16 cellular contexts compared by ENCODE assay signal in genomic region chr22:17537155-17537554, GRCh38. TPM values are rescaled to one million over a fixed set of nuclear protein-coding genes. Genes with fewer than 3 reads are reported as not detected.
DNase-seq lines count a peak whose midpoint lies in the region; ATAC-seq and TF ChIP-seq lines count a peak whose summit lies in the region.
"Had no signal": no experiment of that assay in that cellular context is flagged by ENCODE, and none has a peak within 500 bp of the region (broad histone marks: within the 10 kb centered on the region; RNA-seq: fewer than 3 reads in every experiment).

No MANE protein-coding gene starts in this region.

- H3K36me3 Mint-ChIP-seq in WTC11 (peaks cover 56% of the 10 kb centered on the region), nephron progenitor cell (ENCODE audit: low read depth) (peaks cover 64% of the 10 kb centered on the region), natural killer cell (no peaks in the 10 kb centered on the region)

- POLR2A ChIA-PET in A673 (lab: Charles Lee; ENCODE audit: low non-redundant PET) (interaction anchor here (0.7 kb wide), 1 partner anchor 74 kb away, joined by 8 read pairs; no protein-coding TSS in a partner anchor), WTC11 (lab: Charles Lee) (no interaction called here)

- H3K27ac Mint-ChIP-seq in WTC11: peak overlapping the region; percentile 81
- peak overlapping the region; percentile 93 for H3K27ac Mint-ChIP-seq in nephron progenitor cell
- H3K27ac Mint-ChIP-seq in natural killer cell: no peak overlapping the region

- H3K4me3 ChIP-seq in A673 (ENCODE audit: low read depth, low read length, poor library complexity, severe bottlenecking) (no peak overlapping the region), epithelial cell of esophagus (ENCODE audit: low read length) (no peak overlapping the region)

- DNase-seq in A673 (ENCODE audit: low spot score) (peak; percentile 7), WTC11 (ENCODE audit: low spot score) (no peak), epithelial cell of esophagus (ENCODE audit: low read depth) (peak; percentile 40), nephron progenitor cell (no peak), natural killer cell (no peak)
- DNase-seq: DND-41, H7, NCI-H1436, NCI-H2029 treated with DMSO at 0.1 percent for 48 hours, NCI-H2171 treated with DMSO at 0.1 percent for 48 hours, NCI-H510A had no signal

- intact Hi-C loops in A673 (cut with micrococcal nuclease; ENCODE audit: unreplicated experiment) (no loop called here), natural killer cell (cut with micrococcal nuclease) (no loop called here)

- no peaks in the 10 kb centered on the region for H3K4me1 ChIP-seq in A673 (ENCODE audit: insufficient read depth, low read length, poor library complexity, severe bottlenecking)

- H3K27me3 Mint-ChIP-seq in WTC11 (ENCODE audit: low read depth) (no peaks in the 10 kb centered on the region), nephron progenitor cell (ENCODE audit: low read depth, poor library complexity) (no peaks in the 10 kb centered on the region), natural killer cell (ENCODE audit: low read depth in 2 of 2) (peaks cover 0 to 2% of the 10 kb centered on the region in 2 donors)

- no peaks in the 10 kb centered on the region for H3K9me3 Mint-ChIP-seq in WTC11
- no peaks in the 10 kb centered on the region for H3K9me3 Mint-ChIP-seq in nephron progenitor cell
- no peaks in the 10 kb centered on the region for H3K9me3 Mint-ChIP-seq in natural killer cell

- no peaks in the 10 kb centered on the region for H3K9me3 ChIP-seq in A673 (ENCODE audit: low read depth, low read length, poor library complexity, severe bottlenecking)

- no peak for TF ChIP-seq CTCF in A673 (conservative IDR thresholded peaks at IDR 0.05; ENCODE audit: low read depth, low read length)
- TF ChIP-seq CTCF in WTC11 (IDR thresholded peaks at IDR 0.05): no peak
- TF ChIP-seq CTCF in epithelial cell of esophagus (IDR thresholded peaks at IDR 0.05; ENCODE audit: insufficient read depth, low read depth, low read length, missing control alignments): no peak
- TF ChIP-seq CTCF in nephron progenitor cell (IDR thresholded peaks at IDR 0.05): no peak
- no peak for TF ChIP-seq CTCF in natural killer cell (IDR thresholded peaks at IDR 0.05)

- H3K4me1 Mint-ChIP-seq in WTC11 (peaks cover 13% of the 10 kb centered on the region), nephron progenitor cell (no peaks in the 10 kb centered on the region), natural killer cell (no peaks in the 10 kb centered on the region)

- no peaks in the 10 kb centered on the region for H3K27me3 ChIP-seq in A673 (replicated peaks; ENCODE audit: insufficient read depth, low read depth, low read length, poor library complexity)

- H3K27ac ChIP-seq in A673 (ENCODE audit: low read depth, low read length, poor library complexity, severe bottlenecking): no peak overlapping the region

- ATAC-seq in WTC11: no peak
- ATAC-seq in HG03442 (IDR thresholded peaks at IDR 0.05; ENCODE audit: unreplicated experiment): no peak
- no peak for ATAC-seq in GM21723 (IDR thresholded peaks at IDR 0.05; ENCODE audit: unreplicated experiment)
- ATAC-seq in HG03520 (IDR thresholded peaks at IDR 0.05; ENCODE audit: unreplicated experiment): no peak
- ATAC-seq in natural killer cell: no peak
- ATAC-seq: Panc1 had no signal

- BruUV-seq in A673 (replicated peaks; lab: Mats Ljungman, UMichigan): no TSS peak

- H3K36me3 ChIP-seq in A673 (ENCODE audit: insufficient read depth, low read length, poor library complexity, severe bottlenecking): no peaks in the 10 kb centered on the region

- H3K4me3 Mint-ChIP-seq in WTC11 (no peak overlapping the region), nephron progenitor cell (no peak overlapping the region), natural killer cell (no peak overlapping the region)

- CTCF ChIA-PET in A673 (lab: Charles Lee) (interaction anchor here (0.6 kb wide), 1 partner anchor 176 kb away, joined by 6 read pairs; no protein-coding TSS in a partner anchor), WTC11 (lab: Charles Lee) (interaction anchor here (0.6 to 3.4 kb wide), 3 partner anchors 22 to 366 kb away, joined by 3 to 15 read pairs (median 4); no protein-coding TSS in a partner anchor)

TF ChIP-seq in WTC11, 78 proteins besides CTCF, POLR2A, EP300 and RAD21:
- TF ChIP-seq CREM (CRISPR knock-in tag; IDR thresholded peaks at IDR 0.05): no peak
- TF ChIP-seq SP1 (CRISPR knock-in tag; conservative IDR thresholded peaks at IDR 0.05): no peak
- TF ChIP-seq E2F4 (CRISPR knock-in tag; IDR thresholded peaks at IDR 0.05; ENCODE audit: borderline replicate concordance, low read depth): no peak
- TF ChIP-seq ZNF138 (CRISPR knock-in tag; conservative IDR thresholded peaks at IDR 0.05): no peak
- TF ChIP-seq GTF2I (CRISPR knock-in tag; conservative IDR thresholded peaks at IDR 0.05): no peak
- TF ChIP-seq IRF2 (CRISPR knock-in tag; IDR thresholded peaks at IDR 0.05; ENCODE audit: borderline replicate concordance, low read depth): no peak
- TF ChIP-seq E2F1 (CRISPR knock-in tag; IDR thresholded peaks at IDR 0.05): no peak
- TF ChIP-seq ZNF532 (CRISPR knock-in tag; IDR thresholded peaks at IDR 0.05; ENCODE audit: borderline replicate concordance): no peak
- no peak for TF ChIP-seq E2F5 (CRISPR knock-in tag; IDR thresholded peaks at IDR 0.05)
- no peak for TF ChIP-seq ZMAT4 (CRISPR knock-in tag; IDR thresholded peaks at IDR 0.05)
- TF ChIP-seq NFE2L1 (CRISPR knock-in tag; IDR thresholded peaks at IDR 0.05): no peak
- TF ChIP-seq ZNF671 (CRISPR knock-in tag; IDR thresholded peaks at IDR 0.05): no peak
- no peak for TF ChIP-seq ZBTB21 (CRISPR knock-in tag; IDR thresholded peaks at IDR 0.05; ENCODE audit: borderline replicate concordance)
- TF ChIP-seq ZNF416 (CRISPR knock-in tag; IDR thresholded peaks at IDR 0.05): no peak
- no peak for TF ChIP-seq HMGA2 (CRISPR knock-in tag; IDR thresholded peaks at IDR 0.05)

RNA-seq across cellular contexts. Expression of gene SLC25A18, which starts 26.1 kb away (rescaled TPM):
- total RNA-seq in A673 (2021): 0.35 and 0.45 TPM in 2 replicates
- total RNA-seq in WTC11 (2021): 0.69 to 2.1 TPM (median 1.0 TPM) in 3 replicates
- not detected for total RNA-seq in natural killer cell
- total RNA-seq: SK-MEL-5 had no signal

Comparison
In these comparisons a context has a peak if more than half of its experiments do, and no peak if none do; other contexts are left out.
1. DNase-seq: peak in A673 (single experiment) and epithelial cell of esophagus (single experiment); none in WTC11 (single experiment), nephron progenitor cell (single experiment) and natural killer cell (single experiment).
2. H3K27ac Mint-ChIP-seq: peak in WTC11 (single experiment) and nephron progenitor cell (single experiment); none in natural killer cell (0 of 2).